Comparison of ENCODE assay signal across 9 cellular contexts in the genomic region with DNA sequence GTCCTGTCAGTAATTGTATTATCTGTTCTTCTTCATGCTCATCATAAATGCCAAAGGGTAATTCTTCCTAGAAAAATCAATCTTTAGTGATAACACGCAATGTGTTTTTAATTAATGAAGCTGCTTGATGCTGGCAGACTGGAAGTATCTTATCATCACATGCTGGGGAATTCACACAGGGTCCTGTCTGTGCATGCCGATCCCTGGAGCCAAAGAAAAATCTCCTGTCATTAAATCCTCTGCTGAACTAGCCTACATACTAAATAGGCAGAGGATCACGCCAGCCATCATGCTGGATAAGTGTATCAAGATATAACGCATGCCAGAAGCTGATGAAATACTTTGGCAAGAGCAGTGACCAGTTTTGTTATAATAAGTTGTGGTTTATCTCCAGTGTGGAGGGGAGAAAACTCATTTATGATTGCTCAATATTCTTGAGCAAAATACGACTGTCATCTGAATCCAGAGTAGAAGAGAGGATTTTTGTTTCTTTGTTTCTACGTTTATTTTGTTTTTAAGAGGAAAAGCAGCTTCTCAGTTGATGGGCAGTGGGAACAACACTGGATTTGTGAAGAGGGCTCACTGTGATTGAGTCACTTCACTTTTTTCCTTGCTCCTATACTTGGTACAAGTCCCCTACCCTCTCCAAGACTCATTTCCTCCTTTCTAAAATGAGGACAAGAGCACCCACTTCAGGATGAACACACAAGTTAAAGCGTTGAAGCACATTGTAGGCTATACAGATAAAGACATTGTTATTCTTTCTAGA.
DNase-seq lines count a peak whose midpoint lies in the region; ATAC-seq, FAIRE-seq and TF ChIP-seq lines count a peak whose summit lies in the region.
"Had no signal": no experiment of that assay in that cellular context is flagged by ENCODE, and none has a peak within 500 bp of the region (broad histone marks: within the 10 kb centered on the region; RNA-seq: fewer than 3 reads in every experiment).

No MANE protein-coding gene starts in this region.

- no peak overlapping the region for H3K4me3 ChIP-seq in gastrocnemius medialis

- FAIRE-seq in H54 (lab: Jason Lieb, UNC) (peak; percentile 93), frontal cortex (lab: Jason Lieb, UNC) (no peak)

- no peak for TF ChIP-seq CTCF in gastrocnemius medialis (IDR thresholded peaks at IDR 0.05 in 4 of 5, conservative IDR thresholded peaks at IDR 0.05 in 1 of 5)

- in situ Hi-C loops in gastrocnemius medialis (cut with MboI; ENCODE audit: low sequenced_read_pairs in 4 of 4): no loop called here

- DNase-seq in H54 (ENCODE audit: insufficient read length, low spot score): no peak
- DNase-seq in SIG-M5 (lab: John Stamatoyannopoulos, UW): peak; percentile 59
- DNase-seq in fibroblast of the conjunctiva (ENCODE audit: low read depth): peak; percentile 97
- peak; percentile 32 to 35 for DNase-seq in gastrocnemius medialis
- DNase-seq in GOT3 (lab: John Stamatoyannopoulos, UW): no peak
- no peak for DNase-seq in NCI-H1436 treated with DMSO at 0.1 percent for 48 hours (lab: John Stamatoyannopoulos, UW)
- DNase-seq in DMS79 treated with DMSO at 0.1 percent for 48 hours (lab: John Stamatoyannopoulos, UW): no peak
- no peak for DNase-seq in frontal cortex (ENCODE audit: low spot score in 2 of 2)
- DNase-seq: NCI-H2081 had no signal

- TF ChIP-seq POLR2A in H54 (IDR thresholded peaks at IDR 0.05; ENCODE audit: low read depth, low read length) (no peak), gastrocnemius medialis (IDR thresholded peaks at IDR 0.05) (no peak)

- H3K36me3 ChIP-seq in gastrocnemius medialis: no peaks in the 10 kb centered on the region

- peaks cover 6 to 14% of the 10 kb centered on the region in 2 donors for H3K4me1 ChIP-seq in gastrocnemius medialis

- peak; percentile 78 to 83 for ATAC-seq in gastrocnemius medialis

- H3K27ac ChIP-seq in gastrocnemius medialis: peak overlapping the region; percentile 41 to 63 (median 56)

- no peaks in the 10 kb centered on the region for H3K27me3 ChIP-seq in gastrocnemius medialis

- H3K9me3 ChIP-seq in gastrocnemius medialis: no peaks in the 10 kb centered on the region

- intact Hi-C loops in gastrocnemius medialis (cut with DNase I; ENCODE audit: low total_unique reads): loop anchor here (5.0 kb wide), 1 partner anchor 331 kb away; no protein-coding TSS in a partner anchor

Comparison
In these comparisons a context has a peak if more than half of its experiments do, and no peak if none do; other contexts are left out.
1. DNase-seq: peak in SIG-M5 (single experiment), fibroblast of the conjunctiva (single experiment) and gastrocnemius medialis (2 of 2); none in H54 (single experiment), GOT3 (single experiment), NCI-H1436 treated with DMSO at 0.1 percent for 48 hours (single experiment), DMS79 treated with DMSO at 0.1 percent for 48 hours (single experiment) and frontal cortex (0 of 2).